Comparison of ENCODE assay signal across 8 cellular contexts in the genomic region with DNA sequence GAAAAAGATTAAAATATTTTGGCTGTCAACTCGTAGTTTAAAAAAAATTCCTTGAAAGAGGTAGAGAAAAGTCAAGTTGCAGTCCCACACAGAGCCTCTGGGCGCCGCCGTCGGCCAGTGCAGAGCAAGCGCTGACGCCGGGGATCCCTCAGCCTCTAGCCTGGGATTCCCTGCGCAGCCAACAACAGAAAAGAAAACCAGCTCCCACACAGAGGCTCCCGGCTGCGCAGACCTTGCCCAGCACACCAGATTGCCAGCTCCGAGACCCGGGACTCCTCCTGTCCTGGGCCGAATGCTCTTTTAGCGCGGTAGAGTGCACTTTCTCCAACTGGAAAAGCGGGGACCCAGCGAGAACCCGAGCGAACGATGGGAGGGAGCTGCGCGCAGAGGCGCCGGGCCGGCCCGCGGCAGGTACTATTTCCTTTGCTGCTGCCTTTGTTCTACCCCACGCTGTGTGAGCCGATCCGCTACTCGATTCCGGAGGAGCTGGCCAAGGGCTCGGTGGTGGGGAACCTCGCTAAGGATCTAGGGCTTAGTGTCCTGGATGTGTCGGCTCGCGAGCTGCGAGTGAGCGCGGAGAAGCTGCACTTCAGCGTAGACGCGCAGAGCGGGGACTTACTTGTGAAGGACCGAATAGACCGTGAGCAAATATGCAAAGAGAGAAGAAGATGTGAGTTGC. TPM values are rescaled to one million over a fixed set of nuclear protein-coding genes. Genes with fewer than 3 reads are reported as not detected.
DNase-seq lines count a peak whose midpoint lies in the region; ATAC-seq and TF ChIP-seq lines count a peak whose summit lies in the region.
"Not testable (repeated sequence)": the region's sequence is repeated elsewhere in the genome, so short reads cannot be mapped to it uniquely, and the experiment has no call there.

A gene (plus strand): TSS at position 184 of the 679 bp plus-strand sequence. CDS start 183 bp downstream, at position 367.

- intact Hi-C loops in left cardiac atrium (cut with DNase I) (loop anchor here (5.0 to 10.0 kb wide), 2 partner anchors 137 to 145 kb away; no protein-coding TSS in a partner anchor), tibial artery (cut with DNase I; ENCODE audit: low total_unique reads) (loop anchor here (10.0 kb wide), 2 partner anchors 93 to 137 kb away; a partner anchor contains a TSS)

- ATAC-seq in left cardiac atrium = peak; percentile 91 to 95

- H3K4me3 ChIP-seq in H7 (ENCODE audit: insufficient read depth, low read depth, low read length) (peak within 1 kb of the TSS; percentile 61), astrocyte of the spinal cord (ENCODE audit: low read depth, low read length) (peak within 1 kb of the TSS; percentile 44), neutrophil (ENCODE audit: low read depth in 1 of 2, low read length in 1 of 2) (peak within 1 kb of the TSS; percentile 18 to 34), tibial artery (peak within 1 kb of the TSS; percentile 46 to 48)

- peak; percentile 81 for TF ChIP-seq CTCF in GM10266 (IDR thresholded peaks at IDR 0.05; ENCODE audit: control insufficient read depth, insufficient read depth, low read depth, missing control alignments)
- TF ChIP-seq CTCF in astrocyte of the spinal cord (IDR thresholded peaks at IDR 0.05; ENCODE audit: low read depth, low read length) = peak; percentile 84
- not testable (repeated sequence) for TF ChIP-seq CTCF in neutrophil (IDR thresholded peaks at IDR 0.05)
- peak; percentile 40 to 49 for TF ChIP-seq CTCF in tibial artery (IDR thresholded peaks at IDR 0.05)

- not testable (repeated sequence) for H3K9me3 ChIP-seq in neutrophil
- H3K9me3 ChIP-seq in tibial artery = peaks cover 23 to 99% (median 89%) of the 10 kb centered on the region in 3 donors

- H3K36me3 ChIP-seq in H7 (replicated peaks; ENCODE audit: control insufficient read depth, insufficient read depth, low read length); neutrophil: not testable (repeated sequence)
- H3K36me3 ChIP-seq in tibial artery = peaks cover 5 to 73% (median 67%) of the 10 kb centered on the region in 3 donors

- not testable (repeated sequence) for H3K27ac ChIP-seq in neutrophil, tibial artery

- in situ Hi-C loops in astrocyte of the spinal cord (cut with HindIII; ENCODE audit: low sequenced_read_pairs) = not testable (repeated sequence)

- peaks cover 17 to 24% of the 10 kb centered on the region in 2 experiments for H3K4me1 ChIP-seq in neutrophil (ENCODE audit: control insufficient read depth in 1 of 2, insufficient read depth in 1 of 2, low read depth in 1 of 2, low read length in 1 of 2)
- not testable (repeated sequence) for H3K4me1 ChIP-seq in tibial artery

- H3K27me3 ChIP-seq in H7 (ENCODE audit: control insufficient read depth, insufficient read depth, low read length) (peaks cover 11% of the 10 kb centered on the region), neutrophil (peaks cover 100% of the 10 kb centered on the region)
- not testable (repeated sequence) for H3K27me3 ChIP-seq in tibial artery

- DNase-seq in GM10266 (ENCODE audit: extremely low spot score) (peak; percentile 85), H7 (peak; percentile 91), LHCN-M2 (ENCODE audit: low read depth) (peak; percentile 13), T follicular helper cell (ENCODE audit: low read depth) (peak; percentile 21), astrocyte of the spinal cord (ENCODE audit: low read depth, low spot score) (peak; percentile 85), left cardiac atrium (peak; percentile 83), tibial artery (peak; percentile 76 to 78)

RNA-seq across cellular contexts. Expression of the gene that starts here (rescaled TPM):
- 4.4 and 4.6 TPM in 2 replicates for total RNA-seq in H7 (2014; rRNA removed; shearing (Covaris generic))
- total RNA-seq in LHCN-M2 (2014; rRNA removed) (0.52 and 0.83 TPM in 2 replicates), left cardiac atrium (1 to 10 TPM; 7.6 to 8.8 TPM)
- 0.46 TPM for polyA plus RNA-seq in LHCN-M2 (2012)

Comparison
In these comparisons a context has a peak if more than half of its experiments do, and no peak if none do; other contexts are left out.
1. Peak in DNase-seq in LHCN-M2; RNA of the gene not detected or under 1 TPM.
2. DNase-seq: peak in every context shown above with its lines; median percentile 91 in H7; 85 in GM10266; 85 in astrocyte of the spinal cord; 83 in left cardiac atrium; 77 in tibial artery; 21 in T follicular helper cell; 13 in LHCN-M2.